In genomic region chr1:160428655-160429054, GRCh38 we compare ENCODE assay signal across 9 cellular contexts. TPM values are rescaled to one million over a fixed set of nuclear protein-coding genes. Genes with fewer than 3 reads are reported as not detected.
A peak's percentile ranks its signal among the peaks of the same experiment; 100 is the strongest.
DNase-seq lines count a peak whose midpoint lies in the region; ATAC-seq, FAIRE-seq and TF ChIP-seq lines count a peak whose summit lies in the region.
"Had no signal": no experiment of that assay in that cellular context is flagged by ENCODE, and none has a peak within 500 bp of the region (broad histone marks: within the 10 kb centered on the region; RNA-seq: fewer than 3 reads in every experiment).

No MANE protein-coding gene starts in this region.

- no peak overlapping the region for H3K4me3 Mint-ChIP-seq in astrocyte (ENCODE audit: unreplicated experiment)

- peaks cover 14% of the 10 kb centered on the region for H3K36me3 Mint-ChIP-seq in astrocyte (ENCODE audit: low read depth, unreplicated experiment)

- no peaks in the 10 kb centered on the region for H3K9me3 ChIP-seq in astrocyte (ENCODE audit: insufficient read depth, low read depth, low read length)
- H3K9me3 ChIP-seq: thyroid gland had no signal

- no peaks in the 10 kb centered on the region for H3K36me3 ChIP-seq in astrocyte (ENCODE audit: insufficient read depth, low read length)

- H3K9me3 Mint-ChIP-seq in astrocyte (ENCODE audit: unreplicated experiment), result no peaks in the 10 kb centered on the region

- no peak for ATAC-seq in HG03469 (IDR thresholded peaks at IDR 0.05; ENCODE audit: unreplicated experiment)

- no peak overlapping the region for H3K4me3 ChIP-seq in astrocyte (ENCODE audit: insufficient read depth, low read depth, low read length)
- H3K4me3 ChIP-seq: thyroid gland had no signal

- H3K27me3 ChIP-seq in astrocyte (ENCODE audit: insufficient read depth, low read length), result no peaks in the 10 kb centered on the region
- H3K27me3 ChIP-seq: thyroid gland had no signal

- H3K9ac ChIP-seq in astrocyte (ENCODE audit: low read length), result no peak overlapping the region

- CTCF ChIA-PET in HEK293T (lab: Yijun Ruan, JAX), result interaction anchor here (1.3 to 1.4 kb wide), 2 partner anchors 21 to 180 kb away, joined by 4 read pairs; no protein-coding TSS in a partner anchor

- H4K20me1 ChIP-seq in astrocyte (ENCODE audit: insufficient read depth, low read length), result no peaks in the 10 kb centered on the region

- POLR2A ChIA-PET in HEK293T (lab: Yijun Ruan, JAX), result no interaction called here

- no peak overlapping the region for H3K4me2 ChIP-seq in astrocyte (ENCODE audit: low read length)

- peaks cover 8% of the 10 kb centered on the region for H3K4me1 Mint-ChIP-seq in astrocyte (ENCODE audit: low read depth, unreplicated experiment)

- FAIRE-seq in RCC 7860 (lab: Jason Lieb, UNC) (no peak), astrocyte (lab: Jason Lieb, UNC) (no peak)

- H2AFZ ChIP-seq in astrocyte (ENCODE audit: low read depth, low read length), result no peak overlapping the region

- H3K4me1 ChIP-seq in astrocyte (ENCODE audit: insufficient read depth, low read length), result peaks cover 11% of the 10 kb centered on the region
- H3K4me1 ChIP-seq: thyroid gland had no signal

- no peak overlapping the region for H3K27ac ChIP-seq in astrocyte (ENCODE audit: low read depth, low read length)
- H3K27ac ChIP-seq: thyroid gland had no signal

- H3K79me2 ChIP-seq in astrocyte (ENCODE audit: insufficient read depth, low read length), result no peaks in the 10 kb centered on the region

- DNase-seq in Daoy (ENCODE audit: low read depth), result peak; percentile 71
- peak; percentile 66 for DNase-seq in HEK293T (ENCODE audit: extremely low spot score)
- peak; percentile 36 for DNase-seq in RCC 7860 (ENCODE audit: low spot score)
- DNase-seq in astrocyte (ENCODE audit: low read depth), result peak; percentile 43
- peak; percentile 27 to 61 for DNase-seq in hippocampal formation (lab: John Stamatoyannopoulos, UW)
- peak; percentile 25 for DNase-seq in stimulated activated CD4-positive, alpha-beta T cell treated with anti-CD3 and anti-CD28 coated beads, Interleukin-4, amount 100 ng/mL, for 1 hour
- no peak for DNase-seq in NCI-H128 (lab: John Stamatoyannopoulos, UW; ENCODE audit: unreplicated experiment)

- H3K27ac Mint-ChIP-seq in astrocyte (ENCODE audit: unreplicated experiment), result no peak overlapping the region

- peak; percentile 59 for TF ChIP-seq CTCF in astrocyte (IDR thresholded peaks at IDR 0.05; ENCODE audit: insufficient read depth, low read depth, low read length)

- no peaks in the 10 kb centered on the region for H3K27me3 Mint-ChIP-seq in astrocyte (ENCODE audit: low read depth, unreplicated experiment)

TF ChIP-seq in HEK293T, 16 proteins besides CTCF, POLR2A, EP300 and RAD21:
- TF ChIP-seq TARDBP (IDR thresholded peaks at IDR 0.05) (no peak), NFRKB (IDR thresholded peaks at IDR 0.05) (no peak), PKNOX1 (IDR thresholded peaks at IDR 0.05) (no peak), SP1 (IDR thresholded peaks at IDR 0.05) (no peak), ARNT (IDR thresholded peaks at IDR 0.05) (no peak), FOXK2 (IDR thresholded peaks at IDR 0.05) (no peak)

RNA-seq across cellular contexts. Expression of gene VANGL2, which starts 28.3 kb away (rescaled TPM):
- total RNA-seq in Daoy (2014; rRNA removed; shearing (Covaris generic)), result 1.9 and 2.0 TPM in 2 replicates
- total RNA-seq in astrocyte, result 25.5 and 26.1 TPM in 2 replicates
